In genomic region chr6:139611327-139611958, GRCh38 we compare ENCODE assay signal across 17 cellular contexts.
DNase-seq lines count a peak whose midpoint lies in the region; ATAC-seq, FAIRE-seq and TF ChIP-seq lines count a peak whose summit lies in the region.
"Had no signal": no experiment of that assay in that cellular context is flagged by ENCODE, and none has a peak within 500 bp of the region (broad histone marks: within the 10 kb centered on the region; RNA-seq: fewer than 3 reads in every experiment).

No MANE protein-coding gene starts in this region.

- H3K4me2 ChIP-seq in K562 (ENCODE audit: insufficient read depth, low read length) (peak overlapping the region; percentile 13; the same call in 1 of the 2 replicates), neural progenitor cell (no peak overlapping the region)
- H3K4me2 ChIP-seq: PC-9 had no signal

- H3K27ac Mint-ChIP-seq in neural progenitor cell, result no peak overlapping the region
- no peak overlapping the region for H3K27ac Mint-ChIP-seq in CD4-positive, alpha-beta memory T cell
- H3K27ac Mint-ChIP-seq in MCF 10A (ENCODE audit: low read depth, unreplicated experiment), result no peak overlapping the region
- H3K27ac Mint-ChIP-seq: CD4-positive, alpha-beta T cell; IgD-negative memory B cell had no signal

- CTCF ChIA-PET in K562 (lab: Yijun Ruan, JAX; ENCODE audit: low intra/inter-chr PET ratio) (no interaction called here), MCF 10A (lab: Yijun Ruan, JAX) (interaction anchor here (0.5 to 0.6 kb wide), 2 partner anchors 11 to 838 kb away, joined by 3 to 4 read pairs; no protein-coding TSS in a partner anchor)
- CTCF ChIA-PET in CD4-positive, alpha-beta memory T cell (lab: Charles Lee; ENCODE audit: partially characterized antibody), result interaction anchor here (1.4 kb wide), 1 partner anchor 15 kb away, joined by 3 read pairs; no protein-coding TSS in a partner anchor

- no peaks in the 10 kb centered on the region for H3K36me3 Mint-ChIP-seq in neural progenitor cell
- H3K36me3 Mint-ChIP-seq in CD4-positive, alpha-beta memory T cell, result no peaks in the 10 kb centered on the region
- no peaks in the 10 kb centered on the region for H3K36me3 Mint-ChIP-seq in MCF 10A (ENCODE audit: insufficient read depth, unreplicated experiment)
- H3K36me3 Mint-ChIP-seq: IgD-negative memory B cell had no signal

- intact Hi-C loops in K562 (cut with micrococcal nuclease), result loop anchor here (10.0 kb wide), 1 partner anchor 237 kb away; the partner anchor contains the start of gene CITED2
- intact Hi-C loops in CD4-positive, alpha-beta memory T cell (cut with micrococcal nuclease), result no loop called here
- intact Hi-C loops in right cardiac atrium (cut with DNase I), result no loop called here
- intact Hi-C loops in MCF 10A (cut with micrococcal nuclease), result no loop called here

- no peaks in the 10 kb centered on the region for H3K27me3 ChIP-seq in HL-60 (ENCODE audit: insufficient read depth, poor library complexity, severe bottlenecking)
- no peaks in the 10 kb centered on the region for H3K27me3 ChIP-seq in K562 (ENCODE audit: control insufficient read depth in 2 of 2, insufficient read depth in 2 of 2, low read length in 2 of 2)
- H3K27me3 ChIP-seq in neural progenitor cell, result no peaks in the 10 kb centered on the region
- H3K27me3 ChIP-seq in CD4-positive, alpha-beta memory T cell (ENCODE audit: insufficient read depth, low read length), result no peaks in the 10 kb centered on the region
- H3K27me3 ChIP-seq in right cardiac atrium (ENCODE audit: control insufficient read depth, insufficient read depth), result no peaks in the 10 kb centered on the region
- H3K27me3 ChIP-seq: BE2C had no signal

- no peak for TF ChIP-seq RAD21 in K562 (CRISPR knock-in tag; conservative IDR thresholded peaks at IDR 0.05 in 1 of 2, IDR thresholded peaks at IDR 0.05 in 1 of 2)

- no peaks in the 10 kb centered on the region for H3K79me2 ChIP-seq in K562 (ENCODE audit: control insufficient read depth, insufficient read depth, low read length)
- H3K79me2 ChIP-seq in neural progenitor cell (ENCODE audit: low read depth), result no peaks in the 10 kb centered on the region

- H3K9me3 ChIP-seq in K562 (replicated peaks; ENCODE audit: control insufficient read depth, insufficient read depth, low read depth, low read length), result no peaks in the 10 kb centered on the region
- peaks cover 3% of the 10 kb centered on the region for H3K9me3 ChIP-seq in neural progenitor cell (ENCODE audit: low read depth)
- no peaks in the 10 kb centered on the region for H3K9me3 ChIP-seq in CD4-positive, alpha-beta memory T cell (ENCODE audit: control insufficient read depth in 1 of 2, low read length in 2 of 2)
- no peaks in the 10 kb centered on the region for H3K9me3 ChIP-seq in right cardiac atrium (ENCODE audit: control insufficient read depth, low read length)
- H3K9me3 ChIP-seq: BE2C had no signal

- in situ Hi-C loops in K562 (cut with MboI), result no loop called here

- no peaks in the 10 kb centered on the region for H3K36me3 ChIP-seq in K562 (ENCODE audit: control insufficient read depth, insufficient read depth, low read length)
- H3K36me3 ChIP-seq in neural progenitor cell, result no peaks in the 10 kb centered on the region
- H3K36me3 ChIP-seq in CD4-positive, alpha-beta memory T cell (ENCODE audit: insufficient read depth, low read length), result no peaks in the 10 kb centered on the region
- H3K36me3 ChIP-seq: BE2C had no signal

- 15% methylated on average over 8 of the region's 8 CpGs for WGBS in K562 (ENCODE audit: insufficient coverage, low coverage, missing lambda C conversion rate)
- 67% methylated on average over 8 of the region's 8 CpGs for WGBS in right cardiac atrium

- POLR2A ChIA-PET in K562 (lab: Yijun Ruan, JAX), result interaction anchor here (0.9 to 2.0 kb wide), 5 partner anchors 10 to 237 kb away, joined by 4 to 6 read pairs (median 5); partner anchors contain the start of gene CITED2
- POLR2A ChIA-PET in CD4-positive, alpha-beta memory T cell (lab: Charles Lee; ENCODE audit: partially characterized antibody), result interaction anchor here (1.4 to 1.9 kb wide), 2 partner anchors 11 to 237 kb away, joined by 3 to 4 read pairs; partner anchors contain the start of gene CITED2
- POLR2A ChIA-PET in MCF 10A (lab: Yijun Ruan, JAX), result no interaction called here

- H3K27me3 Mint-ChIP-seq in neural progenitor cell (ENCODE audit: insufficient read depth, low read depth) (no peaks in the 10 kb centered on the region), MCF 10A (ENCODE audit: insufficient read depth, unreplicated experiment) (no peaks in the 10 kb centered on the region)
- no peaks in the 10 kb centered on the region for H3K27me3 Mint-ChIP-seq in CD4-positive, alpha-beta memory T cell
- H3K27me3 Mint-ChIP-seq: CD4-positive, alpha-beta T cell; IgD-negative memory B cell had no signal

- peaks cover 17% of the 10 kb centered on the region for H3K4me1 Mint-ChIP-seq in neural progenitor cell
- H3K4me1 Mint-ChIP-seq in CD4-positive, alpha-beta memory T cell, result no peaks in the 10 kb centered on the region
- H3K4me1 Mint-ChIP-seq in MCF 10A (ENCODE audit: insufficient read depth, unreplicated experiment), result no peaks in the 10 kb centered on the region
- H3K4me1 Mint-ChIP-seq: IgD-negative memory B cell had no signal

- BruUV-seq in K562 (replicated peaks; lab: Mats Ljungman, UMichigan) (no TSS peak), MCF 10A (replicated peaks; lab: Mats Ljungman, UMichigan) (no TSS peak)

- H3K9me1 ChIP-seq in K562 (ENCODE audit: control insufficient read depth, insufficient read depth, low read length), result no peaks in the 10 kb centered on the region

- DNase-seq in ELF-1 (ENCODE audit: low read depth, low spot score) (peak; percentile 21), HL-60 (ENCODE audit: low read depth in 1 of 2, low spot score in 1 of 2) (no peak), K562 (ENCODE audit: extremely low read depth in 1 of 4, low spot score in 3 of 4) (peak in 2 of 4 experiments; percentile 42 to 44), neural progenitor cell (ENCODE audit: low spot score) (no peak), right cardiac atrium (no peak), MCF 10A (ENCODE audit: unreplicated experiment) (no peak)
- no peak for DNase-seq in CD4-positive, alpha-beta memory T cell
- DNase-seq: BE2C; CD4-positive, alpha-beta T cell; DMS153; NCI-H1105; NCI-H1694 treated with DMSO at 0.1 percent for 48 hours; NCI-H226; NCI-H524 treated with DMSO at 0.1 percent for 48 hours; PC-9 had no signal

- H3K27ac ChIP-seq in HL-60 (replicated peaks) (peak overlapping the region; percentile 52), K562 (ENCODE audit: extremely low read depth, low read depth, low read length) (no peak overlapping the region), neural progenitor cell (no peak overlapping the region), right cardiac atrium (ENCODE audit: low read length) (no peak overlapping the region)
- H3K27ac ChIP-seq in CD4-positive, alpha-beta memory T cell (ENCODE audit: low read depth, low read length), result no peak overlapping the region
- H3K27ac ChIP-seq: PC-9 had no signal

- H2AFZ ChIP-seq in K562 (ENCODE audit: low read depth, low read length) (peak overlapping the region; percentile 49), neural progenitor cell (replicated peaks) (peak overlapping the region; percentile 76)
- H2AFZ ChIP-seq: PC-9 had no signal

- TF ChIP-seq POLR2A in K562 (conservative IDR thresholded peaks at IDR 0.05), result no peak

- TF ChIP-seq CTCF in HL-60 (IDR thresholded peaks at IDR 0.05; ENCODE audit: insufficient read depth, low read length) (no peak), K562 (IDR thresholded peaks at IDR 0.05 in 2 of 3, conservative IDR thresholded peaks at IDR 0.05 in 1 of 3; ENCODE audit: insufficient read depth in 2 of 3, low read depth in 1 of 3, low read length in 3 of 3) (no peak), neural progenitor cell (IDR thresholded peaks at IDR 0.05) (no peak), MCF 10A (IDR thresholded peaks at IDR 0.05; ENCODE audit: unreplicated experiment) (no peak)

- peak; percentile 69 for FAIRE-seq in K562 (lab: Jason Lieb, UNC)

- H3K4me3 Mint-ChIP-seq in neural progenitor cell, result no peak overlapping the region
- no peak overlapping the region for H3K4me3 Mint-ChIP-seq in CD4-positive, alpha-beta memory T cell
- no peak overlapping the region for H3K4me3 Mint-ChIP-seq in MCF 10A (ENCODE audit: unreplicated experiment)
- H3K4me3 Mint-ChIP-seq: CD4-positive, alpha-beta T cell; IgD-negative memory B cell had no signal

- peaks cover 10% of the 10 kb centered on the region for H3F3A ChIP-seq in neural progenitor cell (ENCODE audit: low read depth)

- TF ChIP-seq EP300 in K562 (IDR thresholded peaks at IDR 0.05; ENCODE audit: low read length), result peak; percentile 86

- H3K9ac ChIP-seq in K562 (ENCODE audit: insufficient read depth in 1 of 2, low read depth in 2 of 2, low read length in 2 of 2), result no peak overlapping the region
- no peak overlapping the region for H3K9ac ChIP-seq in neural progenitor cell

- no peak overlapping the region for H3K4me3 ChIP-seq in HL-60 (replicated peaks; ENCODE audit: insufficient read depth, low read length)
- no peak overlapping the region for H3K4me3 ChIP-seq in K562
- H3K4me3 ChIP-seq in neural progenitor cell, result no peak overlapping the region
- no peak overlapping the region for H3K4me3 ChIP-seq in CD4-positive, alpha-beta memory T cell (ENCODE audit: low read length in 2 of 2)
- no peak overlapping the region for H3K4me3 ChIP-seq in right cardiac atrium (ENCODE audit: low read length)
- H3K4me3 ChIP-seq: PC-9 had no signal

- H4K20me1 ChIP-seq in K562 (replicated peaks; ENCODE audit: control insufficient read depth, insufficient read depth, low read length), result no peaks in the 10 kb centered on the region
- no peaks in the 10 kb centered on the region for H4K20me1 ChIP-seq in neural progenitor cell (ENCODE audit: low read depth)

- H3K4me1 ChIP-seq in K562 (replicated peaks in 1 of 2; ENCODE audit: control insufficient read depth in 2 of 2, insufficient read depth in 2 of 2, low read length in 2 of 2) (peaks cover 0 to 15% of the 10 kb centered on the region in 2 experiments; a peak in 3 of 5 replicates), neural progenitor cell (peaks cover 39% of the 10 kb centered on the region), right cardiac atrium (ENCODE audit: control insufficient read depth, insufficient read depth, low read length) (no peaks in the 10 kb centered on the region)
- H3K4me1 ChIP-seq in CD4-positive, alpha-beta memory T cell (ENCODE audit: insufficient read depth, low read length), result no peaks in the 10 kb centered on the region
- H3K4me1 ChIP-seq: BE2C had no signal

- ATAC-seq in K562 (peak; percentile 62), GM21717 (IDR thresholded peaks at IDR 0.05; ENCODE audit: unreplicated experiment) (no peak), right cardiac atrium (no peak)

- H3K9me3 Mint-ChIP-seq in neural progenitor cell (peaks cover 1% of the 10 kb centered on the region), MCF 10A (ENCODE audit: unreplicated experiment) (peaks cover 7% of the 10 kb centered on the region)
- H3K9me3 Mint-ChIP-seq in CD4-positive, alpha-beta memory T cell, result no peaks in the 10 kb centered on the region
- H3K9me3 Mint-ChIP-seq: CD4-positive, alpha-beta T cell; IgD-negative memory B cell had no signal

TF ChIP-seq in K562, 482 proteins besides CTCF, POLR2A, EP300 and RAD21 (continues in another document):
- TF ChIP-seq CXXC5 (CRISPR knock-in tag; IDR thresholded peaks at IDR 0.05) (peak; percentile 51), RNF2 (IDR thresholded peaks at IDR 0.05) (0 out of 2 replicates have a peak, but pooled peaks have one; percentile 22), GABPA (tag; conservative IDR thresholded peaks at IDR 0.05; ENCODE audit: low read depth) (no peak)
